Comparison of ENCODE assay signal across 15 cellular contexts in genomic region chr15:95304874-95305271, GRCh38.
DNase-seq lines count a peak whose midpoint lies in the region; ATAC-seq and TF ChIP-seq lines count a peak whose summit lies in the region.
"Had no signal": no experiment of that assay in that cellular context is flagged by ENCODE, and none has a peak within 500 bp of the region (broad histone marks: within the 10 kb centered on the region; RNA-seq: fewer than 3 reads in every experiment).

No MANE protein-coding gene starts in this region.

- H4K20me1 ChIP-seq in smooth muscle cell (ENCODE audit: low read depth), result no peaks in the 10 kb centered on the region

- H3K4me3 ChIP-seq in Peyer's patch (no peak overlapping the region), left lung (no peak overlapping the region), smooth muscle cell (no peak overlapping the region)

- TF ChIP-seq POLR2A in Peyer's patch (IDR thresholded peaks at IDR 0.05), result no peak

- H3K27ac Mint-ChIP-seq in activated T-helper 17 cell treated with anti-CD3 and anti-CD28 coated beads, Interleukin-2, amount 50 U/mL, for 72 hours, result no peak overlapping the region
- H3K27ac Mint-ChIP-seq: B cell had no signal

- H3K4me1 ChIP-seq in Peyer's patch (peaks cover 0 to 4% (median 0%) of the 10 kb centered on the region in 4 donors), left lung (peaks cover 0 to 5% of the 10 kb centered on the region in 2 donors), smooth muscle cell (ENCODE audit: low read depth) (no peaks in the 10 kb centered on the region)

- no peaks in the 10 kb centered on the region for H3K27me3 ChIP-seq in Peyer's patch
- no peaks in the 10 kb centered on the region for H3K27me3 ChIP-seq in left lung
- no peaks in the 10 kb centered on the region for H3K27me3 ChIP-seq in smooth muscle cell (ENCODE audit: low read depth)

- no peaks in the 10 kb centered on the region for H3F3A ChIP-seq in smooth muscle cell (ENCODE audit: low read depth)

- peaks cover 5% of the 10 kb centered on the region for H3K27me3 Mint-ChIP-seq in activated T-helper 17 cell treated with anti-CD3 and anti-CD28 coated beads, Interleukin-2, amount 50 U/mL, for 72 hours
- H3K27me3 Mint-ChIP-seq: B cell had no signal

- peak overlapping the region in 3 of 4 donors; percentile 50 to 76 (median 52) for H3K27ac ChIP-seq in Peyer's patch
- peak overlapping the region; percentile 1 to 75 for H3K27ac ChIP-seq in left lung
- no peak overlapping the region for H3K27ac ChIP-seq in smooth muscle cell (ENCODE audit: low read depth)
- H3K27ac ChIP-seq: VCaP had no signal

- 40% methylated on average over 3 of the region's 3 CpGs for WGBS in smooth muscle cell (ENCODE audit: low lambda C conversion rate)

- no peaks in the 10 kb centered on the region for H3K9me3 Mint-ChIP-seq in activated T-helper 17 cell treated with anti-CD3 and anti-CD28 coated beads, Interleukin-2, amount 50 U/mL, for 72 hours

- H3K4me3 Mint-ChIP-seq in activated T-helper 17 cell treated with anti-CD3 and anti-CD28 coated beads, Interleukin-2, amount 50 U/mL, for 72 hours, result no peak overlapping the region
- H3K4me3 Mint-ChIP-seq: B cell had no signal

- TF ChIP-seq CTCF in Peyer's patch (IDR thresholded peaks at IDR 0.05) (no peak), left lung (IDR thresholded peaks at IDR 0.05) (no peak), smooth muscle cell (IDR thresholded peaks at IDR 0.05; ENCODE audit: borderline replicate concordance, insufficient read depth, poor library complexity, severe bottlenecking) (no peak), GM20000 (IDR thresholded peaks at IDR 0.05; ENCODE audit: extremely low read depth, missing control alignments) (no peak)

- no peak overlapping the region for H2AFZ ChIP-seq in smooth muscle cell (ENCODE audit: low read depth)

- peak; percentile 45 for DNase-seq in EH (ENCODE audit: low read depth)
- no peak for DNase-seq in Peyer's patch
- no peak for DNase-seq in left lung
- no peak for DNase-seq in smooth muscle cell (lab: John Stamatoyannopoulos, UW; ENCODE audit: unreplicated experiment)
- DNase-seq in cerebellum (ENCODE audit: low spot score), result no peak
- DNase-seq in GM20000 (ENCODE audit: low spot score), result no peak
- DNase-seq: activated naive CD4-positive, alpha-beta T cell treated with Interleukin-2 at 50 U/mL for 16 hours; effector CD8-positive, alpha-beta T cell; NCI-H187 treated with DMSO at 0.1 percent for 48 hours; NCI-H510A; SW 1271 had no signal

- H3K36me3 ChIP-seq in Peyer's patch, result no peaks in the 10 kb centered on the region
- H3K36me3 ChIP-seq in left lung, result no peaks in the 10 kb centered on the region
- H3K36me3 ChIP-seq in smooth muscle cell (ENCODE audit: low read depth), result no peaks in the 10 kb centered on the region

- no peak overlapping the region for H3K9ac ChIP-seq in smooth muscle cell (ENCODE audit: low read depth)

- H3K4me1 Mint-ChIP-seq in activated T-helper 17 cell treated with anti-CD3 and anti-CD28 coated beads, Interleukin-2, amount 50 U/mL, for 72 hours, result no peaks in the 10 kb centered on the region
- H3K4me1 Mint-ChIP-seq: B cell had no signal

- H3K9me3 ChIP-seq in Peyer's patch, result no peaks in the 10 kb centered on the region
- H3K9me3 ChIP-seq in left lung, result no peaks in the 10 kb centered on the region
- no peaks in the 10 kb centered on the region for H3K9me3 ChIP-seq in smooth muscle cell (replicated peaks; ENCODE audit: low read depth)

- H3K4me2 ChIP-seq in smooth muscle cell, result peak overlapping the region; percentile 61

- ATAC-seq in left lung, result no peak
- ATAC-seq in activated T-helper 17 cell treated with anti-CD3 and anti-CD28 coated beads, Interleukin-2, amount 50 U/mL, for 72 hours (replicated peaks), result no peak
- ATAC-seq in GM18867 (IDR thresholded peaks at IDR 0.05; ENCODE audit: unreplicated experiment), result no peak

- H3K36me3 Mint-ChIP-seq in activated T-helper 17 cell treated with anti-CD3 and anti-CD28 coated beads, Interleukin-2, amount 50 U/mL, for 72 hours (ENCODE audit: low read depth), result no peaks in the 10 kb centered on the region

- no peaks in the 10 kb centered on the region for H3K79me2 ChIP-seq in smooth muscle cell (ENCODE audit: low read depth)

- intact Hi-C loops in left lung (cut with DNase I), result no loop called here
